28 cellular contexts compared by ENCODE assay signal in the genomic region with DNA sequence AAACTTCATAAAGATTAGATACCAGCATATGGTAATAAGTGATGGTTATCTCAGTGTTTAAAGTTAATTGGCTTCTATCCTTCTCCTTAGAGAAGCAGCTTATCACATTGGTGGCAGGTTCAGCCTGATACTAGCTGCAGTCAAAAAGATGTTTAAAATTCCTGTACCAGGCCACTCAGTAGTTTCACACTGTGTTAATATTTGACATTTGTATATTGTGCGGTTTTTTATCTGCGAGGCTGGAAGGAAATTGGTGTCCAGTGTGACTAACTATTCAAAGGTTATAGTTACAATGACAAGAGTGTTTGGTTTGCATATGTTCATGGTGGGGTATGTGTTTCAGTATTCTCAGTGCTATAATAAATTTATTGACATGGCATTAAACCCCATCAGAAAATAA. TPM values are rescaled to one million over a fixed set of nuclear protein-coding genes. Genes with fewer than 3 reads are reported as not detected.
"Had no signal": no experiment of that assay in that cellular context is flagged by ENCODE, and none has a peak within 500 bp of the region (broad histone marks: within the 10 kb centered on the region; RNA-seq: fewer than 3 reads in every experiment).

No MANE protein-coding gene starts in this region.

- ATAC-seq: activated CD8-positive, alpha-beta memory T cell treated with anti-CD3 and anti-CD28 coated beads, Interleukin-2, amount 10 ng/mL, durations not matched to agents 7 days and 5 days; activated naive CD4-positive, alpha-beta T cell treated with anti-CD3 and anti-CD28 coated beads, Interleukin-2, amount 50 U/mL, for 72 hours; activated naive CD8-positive, alpha-beta T cell treated with anti-CD3 and anti-CD28 coated beads, Interleukin-2, amount 50 U/mL, for 24 hours; SK-N-SH treated with all-trans-retinoic acid at 6 μM for 48 hours; WTC11 had no signal

- DNase-seq: activated CD4-positive, alpha-beta T cell treated with anti-CD3 and anti-CD28 coated beads for 48 hours; activated CD4-positive, alpha-beta T cell treated with anti-CD3 and anti-CD28 coated beads, Interleukin-2, amount 50 U/mL, for 4 hours; activated CD4-positive, CD25-positive, alpha-beta regulatory T cell treated with anti-CD3 and anti-CD28 coated beads, Interleukin-2, amount 50 U/mL, for 72 hours; activated CD8-positive, alpha-beta memory T cell treated with anti-CD3 and anti-CD28 coated beads, Interleukin-2, amount 10 ng/mL, durations not matched to agents 7 days and 5 days; activated effector memory CD4-positive, alpha-beta T cell treated with Interleukin-2 at 50 U/mL for 16 hours; activated naive CD4-positive, alpha-beta T cell treated with Interleukin-2 at 50 U/mL for 16 hours; activated naive CD8-positive, alpha-beta T cell treated with anti-CD3 and anti-CD28 coated beads, Interleukin-2, amount 50 U/mL, for 24 hours; activated T-cell treated with anti-CD3 and anti-CD28 coated beads, Interleukin-2, amount 50 U/mL, for 24 hours; amygdala; MG63; MV-4-11; NCI-H1092 treated with DMSO at 0.1 percent for 48 hours; NCI-H1417 treated with DMSO at 0.1 percent for 48 hours; NCI-H1694; NCI-H2029 treated with DMSO at 0.1 percent for 48 hours; NCI-H510A treated with DMSO at 0.1 percent for 48 hours; NCI-H69; NK-92 treated with Interleukin-12 subunit alpha and Interleukin-12 subunit beta, amount 100 ng/mL, for 24 hours; Peyer's patch; SHP77; SW 1271 had no signal

- H3K27ac Mint-ChIP-seq: activated CD8-positive, alpha-beta memory T cell treated with anti-CD3 and anti-CD28 coated beads, Interleukin-2, amount 10 ng/mL, durations not matched to agents 7 days and 5 days; activated naive CD4-positive, alpha-beta T cell treated with anti-CD3 and anti-CD28 coated beads, Interleukin-2, amount 50 U/mL, for 72 hours; activated naive CD8-positive, alpha-beta T cell treated with anti-CD3 and anti-CD28 coated beads, Interleukin-2, amount 50 U/mL, for 24 hours; activated T-cell treated with anti-CD3 and anti-CD28 coated beads, Interleukin-2, amount 50 U/mL, for 24 hours; activated T-helper 1 cell treated with anti-CD3 and anti-CD28 coated beads, Interleukin-12 subunit alpha, Interleukin-12 subunit beta, Interleukin-2, Interleukin-4 antibody, amounts not matched to agents 30 ng/mL and 10 ng/mL and 1 ng/mL, durations not matched to agents 14 hours and 24 hours and 36 hours; brain; WTC11 had no signal

- H3K9me3 Mint-ChIP-seq: activated naive CD4-positive, alpha-beta T cell treated with anti-CD3 and anti-CD28 coated beads, Interleukin-2, amount 50 U/mL, for 72 hours; activated naive CD8-positive, alpha-beta T cell treated with anti-CD3 and anti-CD28 coated beads, Interleukin-2, amount 50 U/mL, for 24 hours; activated T-cell treated with anti-CD3 and anti-CD28 coated beads, Interleukin-2, amount 50 U/mL, for 24 hours; activated T-helper 1 cell treated with anti-CD3 and anti-CD28 coated beads, Interleukin-12 subunit alpha, Interleukin-12 subunit beta, Interleukin-2, Interleukin-4 antibody, amounts not matched to agents 30 ng/mL and 10 ng/mL and 1 ng/mL, durations not matched to agents 14 hours and 24 hours and 36 hours; WTC11 had no signal

- H3K27me3 Mint-ChIP-seq: activated CD8-positive, alpha-beta memory T cell treated with anti-CD3 and anti-CD28 coated beads, Interleukin-2, amount 10 ng/mL, durations not matched to agents 7 days and 5 days; brain had no signal

- H3K36me3 Mint-ChIP-seq: activated CD8-positive, alpha-beta memory T cell treated with anti-CD3 and anti-CD28 coated beads, Interleukin-2, amount 10 ng/mL, durations not matched to agents 7 days and 5 days; activated naive CD4-positive, alpha-beta T cell treated with anti-CD3 and anti-CD28 coated beads, Interleukin-2, amount 50 U/mL, for 72 hours; brain had no signal

- H3K4me1 Mint-ChIP-seq: activated CD8-positive, alpha-beta memory T cell treated with anti-CD3 and anti-CD28 coated beads, Interleukin-2, amount 10 ng/mL, durations not matched to agents 7 days and 5 days; activated naive CD8-positive, alpha-beta T cell treated with anti-CD3 and anti-CD28 coated beads, Interleukin-2, amount 50 U/mL, for 24 hours; brain; WTC11 had no signal

- H3K4me3 Mint-ChIP-seq: activated CD8-positive, alpha-beta memory T cell treated with anti-CD3 and anti-CD28 coated beads, Interleukin-2, amount 10 ng/mL, durations not matched to agents 7 days and 5 days; activated naive CD8-positive, alpha-beta T cell treated with anti-CD3 and anti-CD28 coated beads, Interleukin-2, amount 50 U/mL, for 24 hours; activated T-cell treated with anti-CD3 and anti-CD28 coated beads, Interleukin-2, amount 50 U/mL, for 24 hours; activated T-helper 1 cell treated with anti-CD3 and anti-CD28 coated beads, Interleukin-12 subunit alpha, Interleukin-12 subunit beta, Interleukin-2, Interleukin-4 antibody, amounts not matched to agents 30 ng/mL and 10 ng/mL and 1 ng/mL, durations not matched to agents 14 hours and 24 hours and 36 hours; brain; WTC11 had no signal

RNA-seq across cellular contexts. Expression of a gene that starts 48.5 kb away (rescaled TPM):
- total RNA-seq: activated CD8-positive, alpha-beta memory T cell treated with anti-CD3 and anti-CD28 coated beads, Interleukin-2, amount 10 ng/mL, durations not matched to agents 7 days and 5 days; activated naive CD4-positive, alpha-beta T cell treated with anti-CD3 and anti-CD28 coated beads, Interleukin-2, amount 50 U/mL, for 72 hours; activated T-helper 1 cell treated with anti-CD3 and anti-CD28 coated beads, Interleukin-12 subunit alpha, Interleukin-12 subunit beta, Interleukin-2, Interleukin-4 antibody, amounts not matched to agents 30 ng/mL and 10 ng/mL and 1 ng/mL, durations not matched to agents 14 hours and 24 hours and 36 hours; SJSA1; T-helper 1 cell treated with Interleukin-12 subunit alpha and Interleukin-12 subunit beta and Interleukin-4 antibody, amounts not matched to agents 30 ng/mL and 1 ng/mL, for 36 hours had no signal
